Comparison of ENCODE assay signal across 16 cellular contexts in genomic region chrX:118729043-118729652, GRCh38. TPM values are rescaled to one million over a fixed set of nuclear protein-coding genes. Genes with fewer than 3 reads are reported as not detected.
DNase-seq lines count a peak whose midpoint lies in the region; ATAC-seq, FAIRE-seq and TF ChIP-seq lines count a peak whose summit lies in the region.
"Had no signal": no experiment of that assay in that cellular context is flagged by ENCODE, and none has a peak within 500 bp of the region (broad histone marks: within the 10 kb centered on the region; RNA-seq: fewer than 3 reads in every experiment).

No MANE protein-coding gene starts in this region.

- peak overlapping the region in 1 of 2 experiments; percentile 100; a peak in 2 of 6 replicates for H3K27ac ChIP-seq in A549

- no peak for TF ChIP-seq EP300 in A549 (IDR thresholded peaks at IDR 0.05)

- FAIRE-seq in A549 (lab: Jason Lieb, UNC): no peak
- FAIRE-seq: bronchial epithelial cell, H1 had no signal

- H3K9me3 Mint-ChIP-seq in HFFc6: no peaks in the 10 kb centered on the region
- H3K9me3 Mint-ChIP-seq in nephron progenitor cell: peaks cover 58% of the 10 kb centered on the region
- H3K9me3 Mint-ChIP-seq: activated CD4-positive, alpha-beta T cell treated with anti-CD3 and anti-CD28 coated beads, Interleukin-2, amount 10 ng/mL, durations not matched to agents 24 days and 14 days; activated T-helper 1 cell treated with anti-CD3 and anti-CD28 coated beads, Interleukin-12 subunit alpha, Interleukin-12 subunit beta, Interleukin-2, Interleukin-4 antibody, amounts not matched to agents 30 ng/mL and 10 ng/mL and 1 ng/mL, durations not matched to agents 14 hours and 24 hours and 36 hours; natural killer cell treated with Interleukin-12 subunit alpha and Interleukin-12 subunit beta and Interleukin-15 and Interleukin-18, amount 100 ng/mL, for 72 hours had no signal

- ATAC-seq in A549 (no peak), GM21786 (IDR thresholded peaks at IDR 0.05; ENCODE audit: unreplicated experiment) (no peak)
- ATAC-seq: natural killer cell treated with Interleukin-12 subunit alpha and Interleukin-12 subunit beta and Interleukin-15 and Interleukin-18, amount 100 ng/mL, for 72 hours had no signal

- peaks cover 59% of the 10 kb centered on the region for H3K4me1 Mint-ChIP-seq in HFFc6 (ENCODE audit: low read depth)
- peaks cover 64% of the 10 kb centered on the region for H3K4me1 Mint-ChIP-seq in nephron progenitor cell

- no peak for DNase-seq in A549 (ENCODE audit: low read depth in 1 of 2, low spot score in 1 of 2)
- no peak for DNase-seq in HFFc6
- DNase-seq in epithelial cell of proximal tubule (ENCODE audit: low read depth): no peak
- no peak for DNase-seq in nephron progenitor cell
- DNase-seq in GOT3 (lab: John Stamatoyannopoulos, UW): no peak
- DNase-seq in inferior parietal cortex (ENCODE audit: extremely low spot score): no peak
- no peak for DNase-seq in stimulated activated CD4-positive, alpha-beta T cell treated with anti-CD3 and anti-CD28 coated beads, Interleukin-4, amount 100 ng/mL, for 24 hours
- DNase-seq: activated CD4-positive, alpha-beta T cell treated with anti-CD3 and anti-CD28 coated beads, Interleukin-2, amount 10 ng/mL, durations not matched to agents 24 days and 14 days; DND-41; NCI-H2107; SW 1271 had no signal

- no peak for TF ChIP-seq RAD21 in A549 (conservative IDR thresholded peaks at IDR 0.05 in 1 of 2, IDR thresholded peaks at IDR 0.05 in 1 of 2)

- H3K4me3 Mint-ChIP-seq in HFFc6 (peak overlapping the region; percentile 90), nephron progenitor cell (peak overlapping the region; percentile 87)

- POLR2A ChIA-PET in A549 (lab: Yijun Ruan, JAX): interaction anchor here (0.6 kb wide), 1 partner anchor 66 kb away, joined by 4 read pairs; no protein-coding TSS in a partner anchor

- CTCF ChIA-PET in A549 (lab: Yijun Ruan, JAX): interaction anchor here (0.7 to 3.8 kb wide), 3 partner anchors 14 to 85 kb away, joined by 3 to 20 read pairs (median 3); no protein-coding TSS in a partner anchor

- TF ChIP-seq POLR2A in A549 (IDR thresholded peaks at IDR 0.05; ENCODE audit: low read length): no peak

- H3K4me3 ChIP-seq in A549 (no peak overlapping the region; the same call in 2 of the 3 replicates), epithelial cell of proximal tubule (ENCODE audit: low read depth, low read length) (peak overlapping the region; percentile 68)

- WGBS in A549 (ENCODE audit: missing lambda C conversion rate): 94% methylated on average over 3 of the region's 3 CpGs

- peaks cover 11% of the 10 kb centered on the region; the same call in 1 of the 3 replicates for H3K9me3 ChIP-seq in A549

- H3K27me3 Mint-ChIP-seq in HFFc6 (ENCODE audit: insufficient read depth) (peaks cover 3% of the 10 kb centered on the region), nephron progenitor cell (ENCODE audit: low read depth, poor library complexity) (peaks cover 3% of the 10 kb centered on the region)

- H3K27ac Mint-ChIP-seq in HFFc6 (peak overlapping the region; percentile 13; the same call in 1 of the 2 replicates), nephron progenitor cell (peak overlapping the region; percentile 94)
- H3K27ac Mint-ChIP-seq: activated CD4-positive, alpha-beta T cell treated with anti-CD3 and anti-CD28 coated beads, Interleukin-2, amount 10 ng/mL, durations not matched to agents 24 days and 14 days; activated T-helper 1 cell treated with anti-CD3 and anti-CD28 coated beads, Interleukin-12 subunit alpha, Interleukin-12 subunit beta, Interleukin-2, Interleukin-4 antibody, amounts not matched to agents 30 ng/mL and 10 ng/mL and 1 ng/mL, durations not matched to agents 14 hours and 24 hours and 36 hours; natural killer cell treated with Interleukin-12 subunit alpha and Interleukin-12 subunit beta and Interleukin-15 and Interleukin-18, amount 100 ng/mL, for 72 hours had no signal

- no peak for TF ChIP-seq CTCF in A549 (IDR thresholded peaks at IDR 0.05)
- no peak for TF ChIP-seq CTCF in HFFc6 (IDR thresholded peaks at IDR 0.05)
- no peak for TF ChIP-seq CTCF in epithelial cell of proximal tubule (conservative IDR thresholded peaks at IDR 0.05; ENCODE audit: low read depth, low read length)
- no peak for TF ChIP-seq CTCF in nephron progenitor cell (IDR thresholded peaks at IDR 0.05)

- peak overlapping the region; percentile 85 for H3K4me2 ChIP-seq in A549

- H3K4me1 ChIP-seq in A549: peaks cover 49% of the 10 kb centered on the region

- no peaks in the 10 kb centered on the region for H3K36me3 Mint-ChIP-seq in HFFc6 (ENCODE audit: low read depth)
- peaks cover 17% of the 10 kb centered on the region for H3K36me3 Mint-ChIP-seq in nephron progenitor cell (ENCODE audit: low read depth)
- H3K36me3 Mint-ChIP-seq: natural killer cell treated with Interleukin-12 subunit alpha and Interleukin-12 subunit beta and Interleukin-15 and Interleukin-18, amount 100 ng/mL, for 72 hours had no signal

TF ChIP-seq in A549, 52 proteins besides CTCF, POLR2A, EP300 and RAD21:
- no peak for TF ChIP-seq MAZ (IDR thresholded peaks at IDR 0.05; ENCODE audit: borderline replicate concordance, low read depth, low read length)
- TF ChIP-seq MYC (IDR thresholded peaks at IDR 0.05; ENCODE audit: borderline replicate concordance, low read length): no peak
- TF ChIP-seq PHF8 (IDR thresholded peaks at IDR 0.05; ENCODE audit: borderline replicate concordance, low read depth): no peak
- TF ChIP-seq USF2 (IDR thresholded peaks at IDR 0.05): no peak
- no peak for TF ChIP-seq JUNB (IDR thresholded peaks at IDR 0.05)
- no peak for TF ChIP-seq HEYL (CRISPR knock-in tag; IDR thresholded peaks at IDR 0.05)
- no peak for TF ChIP-seq EHF (CRISPR knock-in tag; IDR thresholded peaks at IDR 0.05)
- TF ChIP-seq FOXS1 (CRISPR knock-in tag; IDR thresholded peaks at IDR 0.05): no peak
- no peak for TF ChIP-seq ZC3H11A (IDR thresholded peaks at IDR 0.05)
- no peak for TF ChIP-seq ESRRA (IDR thresholded peaks at IDR 0.05; ENCODE audit: borderline replicate concordance, low read length)
- TF ChIP-seq TFCP2L1 (CRISPR knock-in tag; IDR thresholded peaks at IDR 0.05): no peak
- no peak for TF ChIP-seq BCL3 (IDR thresholded peaks at IDR 0.05)
- TF ChIP-seq ZFP36 (IDR thresholded peaks at IDR 0.05; ENCODE audit: borderline replicate concordance, partially characterized antibody): no peak
- no peak for TF ChIP-seq RNF2 (IDR thresholded peaks at IDR 0.05; ENCODE audit: borderline replicate concordance, low read depth)
- TF ChIP-seq NR3C1 (IDR thresholded peaks at IDR 0.05): no peak
- TF ChIP-seq HES2 (IDR thresholded peaks at IDR 0.05): no peak
- TF ChIP-seq CBX2 (IDR thresholded peaks at IDR 0.05; ENCODE audit: borderline replicate concordance, low read depth): no peak
- no peak for TF ChIP-seq BHLHE40 (IDR thresholded peaks at IDR 0.05; ENCODE audit: low read depth, low read length)

RNA-seq across cellular contexts. Expression of gene IL13RA1, which starts 1.7 kb away (rescaled TPM):
- polyA plus RNA-seq in A549 (2011; rRNA removed) (82.4 and 86.8 TPM in 2 replicates), A549 (2017; fragmentation: RNase III; extraction: RNeasy Plus Mini Kit Qiagen cat#74134 plus additional on column Dnase treatment) (47.3 to 54.5 TPM (median 51.1 TPM) in 3 replicates)
- 17.8 and 21.4 TPM in 2 replicates for polyA plus RNA-seq in A549 (2012; cell fraction: cytosol; rRNA removed)
- 7.5 and 10.0 TPM in 2 replicates for polyA plus RNA-seq in A549 (2012; cell fraction: nucleus; rRNA removed)
- 26.0 and 29.9 TPM in 2 replicates for polyA minus RNA-seq in A549 (2011; rRNA and poly(A)+ RNA removed)
- total RNA-seq in HFFc6 (2021; fragmentation: NEBNext Ultra II Directional; extraction: Animal tissue kit (Norgen Biotek cat#: 25700)): 10 to 100 TPM; 55.2 to 76.7 (median 66.8) TPM
- total RNA-seq in epithelial cell of proximal tubule: 21.2 and 34.0 TPM in 2 replicates
